In genomic region chr1:158101944-158102343, GRCh38 we compare ENCODE assay signal across 12 cellular contexts.
A peak's percentile ranks its signal among the peaks of the same experiment; 100 is the strongest.
DNase-seq lines count a peak whose midpoint lies in the region; ATAC-seq and TF ChIP-seq lines count a peak whose summit lies in the region.
"Had no signal": no experiment of that assay in that cellular context is flagged by ENCODE, and none has a peak within 500 bp of the region (broad histone marks: within the 10 kb centered on the region; RNA-seq: fewer than 3 reads in every experiment).

No MANE protein-coding gene starts in this region.

- no peak overlapping the region for H2AFZ ChIP-seq in ACC112 (ENCODE audit: low read length, unreplicated experiment)

- H3K4me1 ChIP-seq in ACC112 (ENCODE audit: control insufficient read depth, insufficient read depth, low read length, unreplicated experiment), result peaks cover 22% of the 10 kb centered on the region
- H3K4me1 ChIP-seq in spleen, result peaks cover 0 to 9% (median 0%) of the 10 kb centered on the region in 6 donors
- H3K4me1 ChIP-seq: sigmoid colon had no signal

- H3K27me3 Mint-ChIP-seq in HFFc6 (ENCODE audit: insufficient read depth), result peaks cover 25% of the 10 kb centered on the region
- peaks cover 11% of the 10 kb centered on the region for H3K27me3 Mint-ChIP-seq in activated T-helper 17 cell treated with anti-CD3 and anti-CD28 coated beads, Interleukin-2, amount 50 U/mL, for 72 hours

- 0 to 23% (median 5%) methylated on average over 1 of the region's 1 CpG for WGBS in spleen, 5 donors

- peak overlapping the region; percentile 19; the same call in 1 of the 2 replicates for H3K27ac ChIP-seq in ACC112 (ENCODE audit: low read depth, low read length)
- H3K27ac ChIP-seq in spleen, result no peak overlapping the region
- H3K27ac ChIP-seq: sigmoid colon had no signal

- no peaks in the 10 kb centered on the region for H3K79me2 ChIP-seq in ACC112 (ENCODE audit: control insufficient read depth, insufficient read depth, low read length, unreplicated experiment)

- H3K36me3 ChIP-seq in ACC112 (ENCODE audit: insufficient read depth, low read length), result no peaks in the 10 kb centered on the region
- H3K36me3 ChIP-seq in spleen, result no peaks in the 10 kb centered on the region
- H3K36me3 ChIP-seq: sigmoid colon had no signal

- H3K36me3 Mint-ChIP-seq in HFFc6 (ENCODE audit: low read depth), result peaks cover 6% of the 10 kb centered on the region; the same call in 1 of the 2 replicates
- H3K36me3 Mint-ChIP-seq in activated T-helper 17 cell treated with anti-CD3 and anti-CD28 coated beads, Interleukin-2, amount 50 U/mL, for 72 hours (ENCODE audit: low read depth), result no peaks in the 10 kb centered on the region

- H3K27me3 ChIP-seq in ACC112 (ENCODE audit: insufficient read depth, low read length) (no peaks in the 10 kb centered on the region; the same call in 1 of the 2 replicates), spleen (replicated peaks in 1 of 7) (no peaks in the 10 kb centered on the region)

- H3K27ac Mint-ChIP-seq in HFFc6, result peak overlapping the region; percentile 58
- H3K27ac Mint-ChIP-seq in activated T-helper 17 cell treated with anti-CD3 and anti-CD28 coated beads, Interleukin-2, amount 50 U/mL, for 72 hours, result peak overlapping the region; percentile 11
- H3K27ac Mint-ChIP-seq: activated T-cell treated with anti-CD3 and anti-CD28 coated beads, Interleukin-2, amount 50 U/mL, for 72 hours; B cell had no signal

- DNase-seq in HFFc6, result peak; percentile 73
- peak; percentile 68 for DNase-seq in iris pigment epithelial cell (ENCODE audit: low read depth)
- DNase-seq in spleen, result no peak
- no peak for DNase-seq in activated CD4-positive, alpha-beta T cell treated with anti-CD3 and anti-CD28 coated beads for 1 hour
- DNase-seq: activated T-cell treated with anti-CD3 and anti-CD28 coated beads, Interleukin-2, amount 50 U/mL, for 72 hours; NCI-H187 treated with DMSO at 0.1 percent for 48 hours had no signal

- H3K4me3 ChIP-seq in ACC112 (ENCODE audit: low read depth, low read length), result no peak overlapping the region
- no peak overlapping the region for H3K4me3 ChIP-seq in spleen
- H3K4me3 ChIP-seq: sigmoid colon had no signal

- intact Hi-C loops in spleen (cut with DNase I; ENCODE audit: low total_unique reads), result no loop called here

- no peak overlapping the region; the same call in 1 of the 2 replicates for H3K4me3 Mint-ChIP-seq in HFFc6
- H3K4me3 Mint-ChIP-seq in activated T-helper 17 cell treated with anti-CD3 and anti-CD28 coated beads, Interleukin-2, amount 50 U/mL, for 72 hours, result no peak overlapping the region
- H3K4me3 Mint-ChIP-seq: activated T-cell treated with anti-CD3 and anti-CD28 coated beads, Interleukin-2, amount 50 U/mL, for 72 hours; B cell had no signal

- H3K9me3 Mint-ChIP-seq in HFFc6, result no peaks in the 10 kb centered on the region
- no peaks in the 10 kb centered on the region for H3K9me3 Mint-ChIP-seq in activated T-helper 17 cell treated with anti-CD3 and anti-CD28 coated beads, Interleukin-2, amount 50 U/mL, for 72 hours
- H3K9me3 Mint-ChIP-seq: activated T-cell treated with anti-CD3 and anti-CD28 coated beads, Interleukin-2, amount 50 U/mL, for 72 hours had no signal

- ATAC-seq in activated T-helper 17 cell treated with anti-CD3 and anti-CD28 coated beads, Interleukin-2, amount 50 U/mL, for 72 hours (replicated peaks), result peak; percentile 56
- ATAC-seq in GM19023 (IDR thresholded peaks at IDR 0.05; ENCODE audit: unreplicated experiment), result no peak
- no peak for ATAC-seq in GM18861 (IDR thresholded peaks at IDR 0.05; ENCODE audit: unreplicated experiment)

- no peak for TF ChIP-seq POLR2A in spleen (IDR thresholded peaks at IDR 0.05)

- peaks cover 30% of the 10 kb centered on the region for H3K4me1 Mint-ChIP-seq in HFFc6 (ENCODE audit: low read depth)
- H3K4me1 Mint-ChIP-seq in activated T-helper 17 cell treated with anti-CD3 and anti-CD28 coated beads, Interleukin-2, amount 50 U/mL, for 72 hours, result peaks cover 6% of the 10 kb centered on the region
- H3K4me1 Mint-ChIP-seq: B cell had no signal

- H3K9me3 ChIP-seq in spleen, result no peaks in the 10 kb centered on the region
- H3K9me3 ChIP-seq: sigmoid colon had no signal

- TF ChIP-seq CTCF in HFFc6 (IDR thresholded peaks at IDR 0.05) (no peak), spleen (IDR thresholded peaks at IDR 0.05 in 8 of 11, conservative IDR thresholded peaks at IDR 0.05 in 3 of 11) (no peak)

Comparison
In these comparisons a context has a peak if more than half of its experiments do, and no peak if none do; other contexts are left out.
1. DNase-seq: peak in HFFc6 (single experiment) and iris pigment epithelial cell (single experiment); none in spleen (single experiment) and activated CD4-positive, alpha-beta T cell treated with anti-CD3 and anti-CD28 coated beads for 1 hour (single experiment).